8 cellular contexts compared by ENCODE assay signal in genomic region chr5:38420691-38421395, GRCh38.
A peak's percentile ranks its signal among the peaks of the same experiment; 100 is the strongest.
DNase-seq lines count a peak whose midpoint lies in the region; ATAC-seq and TF ChIP-seq lines count a peak whose summit lies in the region.

No MANE protein-coding gene starts in this region.

- H3K4me3 ChIP-seq in RWPE2 (ENCODE audit: severe bottlenecking), result no peak overlapping the region
- no peak overlapping the region for H3K4me3 ChIP-seq in lower lobe of right lung
- H3K4me3 ChIP-seq in thoracic aorta, result no peak overlapping the region

- TF ChIP-seq CTCF in 22Rv1 (IDR thresholded peaks at IDR 0.05) (peak; percentile 89), RWPE2 (IDR thresholded peaks at IDR 0.05; ENCODE audit: poor library complexity, severe bottlenecking) (peak; percentile 97), lower lobe of right lung (IDR thresholded peaks at IDR 0.05) (peak; percentile 75), thoracic aorta (IDR thresholded peaks at IDR 0.05) (peak; percentile 73)

- H3K9me3 ChIP-seq in RWPE2 (ENCODE audit: severe bottlenecking), result no peaks in the 10 kb centered on the region
- no peaks in the 10 kb centered on the region for H3K9me3 ChIP-seq in lower lobe of right lung
- no peaks in the 10 kb centered on the region for H3K9me3 ChIP-seq in thoracic aorta

- H3K4me1 ChIP-seq in RWPE2 (ENCODE audit: insufficient read depth, poor library complexity, severe bottlenecking) (no peaks in the 10 kb centered on the region), lower lobe of right lung (no peaks in the 10 kb centered on the region), thoracic aorta (ENCODE audit: control insufficient read depth in 1 of 2, low read depth in 2 of 2) (peaks cover 12 to 37% of the 10 kb centered on the region in 2 donors)

- intact Hi-C loops in lower lobe of right lung (cut with DNase I), result no loop called here

- ATAC-seq in RWPE2 (ENCODE audit: low read depth) (peak; percentile 92), lower lobe of right lung (peak; percentile 81 to 82), thoracic aorta (ENCODE audit: insufficient number of reproducible peaks, low FRiP score, low read depth) (peak; percentile 57), HG03196 (IDR thresholded peaks at IDR 0.05; ENCODE audit: unreplicated experiment) (no peak)

- H3K27me3 ChIP-seq in RWPE2 (ENCODE audit: insufficient read depth, poor library complexity, severe bottlenecking), result no peaks in the 10 kb centered on the region
- H3K27me3 ChIP-seq in lower lobe of right lung (ENCODE audit: low read depth), result no peaks in the 10 kb centered on the region
- no peaks in the 10 kb centered on the region for H3K27me3 ChIP-seq in thoracic aorta (replicated peaks; ENCODE audit: insufficient read depth)

- H3K27ac ChIP-seq in 22Rv1, result no peak overlapping the region
- H3K27ac ChIP-seq in RWPE2 (ENCODE audit: poor library complexity, severe bottlenecking), result no peak overlapping the region
- no peak overlapping the region for H3K27ac ChIP-seq in lower lobe of right lung
- H3K27ac ChIP-seq in thoracic aorta, result peak overlapping the region; percentile 29 to 60

- H3K36me3 ChIP-seq in RWPE2 (ENCODE audit: low read depth) (no peaks in the 10 kb centered on the region), lower lobe of right lung (no peaks in the 10 kb centered on the region), thoracic aorta (no peaks in the 10 kb centered on the region)

- peak; percentile 75 for DNase-seq in GM03348 (ENCODE audit: low spot score)
- DNase-seq in LHCN-M2 (ENCODE audit: low read depth), result peak; percentile 86
- DNase-seq in RWPE2 (ENCODE audit: low spot score), result no peak
- DNase-seq in dermis blood vessel endothelial cell, result peak; percentile 85
- DNase-seq in lower lobe of right lung, result no peak
- no peak for DNase-seq in thoracic aorta (ENCODE audit: low spot score)

Comparison
In these comparisons a context has a peak if more than half of its experiments do, and no peak if none do; other contexts are left out.
1. H3K27ac ChIP-seq: peak in thoracic aorta (2 of 2); none in 22Rv1 (single experiment), RWPE2 (single experiment) and lower lobe of right lung (single experiment).
2. DNase-seq: peak in GM03348 (single experiment), LHCN-M2 (single experiment) and dermis blood vessel endothelial cell (single experiment); none in RWPE2 (single experiment), lower lobe of right lung (single experiment) and thoracic aorta (single experiment).
3. Peak in every context shown above with its lines, with median percentiles within 50 percentile points of each other: CTCF ChIP-seq.